In genomic region chr19:41330946-41331678, GRCh38 we compare ENCODE assay signal across 17 cellular contexts. TPM values are rescaled to one million over a fixed set of nuclear protein-coding genes. Genes with fewer than 3 reads are reported as not detected.
A peak's percentile ranks its signal among the peaks of the same experiment; 100 is the strongest.
DNase-seq lines count a peak whose midpoint lies in the region; ATAC-seq and TF ChIP-seq lines count a peak whose summit lies in the region.
"Had no signal": no experiment of that assay in that cellular context is flagged by ENCODE, and none has a peak within 500 bp of the region (broad histone marks: within the 10 kb centered on the region; RNA-seq: fewer than 3 reads in every experiment).

No MANE protein-coding gene starts in this region.

- no peaks in the 10 kb centered on the region for H3K9me3 ChIP-seq in BE2C
- H3K9me3 ChIP-seq: mucosa of descending colon, psoas muscle, testis had no signal

- H3K4me1 ChIP-seq in BE2C: peaks cover 23% of the 10 kb centered on the region

- DNase-seq in BE2C (peak; percentile 53), ELF-1 (ENCODE audit: low read depth, low spot score) (peak; percentile 51), memory B cell (ENCODE audit: low spot score in 2 of 2) (no peak), NCI-H1092 treated with DMSO at 0.1 percent for 48 hours (lab: John Stamatoyannopoulos, UW) (no peak)
- no peak for DNase-seq in activated T-helper 1 cell treated with anti-CD3 and anti-CD28 coated beads, Interleukin-12 subunit alpha, Interleukin-12 subunit beta, Interleukin-2, Interleukin-4 antibody, amounts not matched to agents 30 ng/mL and 10 ng/mL and 1 ng/mL, durations not matched to agents 14 hours and 24 hours and 36 hours (ENCODE audit: low spot score)
- no peak for DNase-seq in stimulated activated CD4-positive, alpha-beta T cell treated with anti-CD3 and anti-CD28 coated beads, Interleukin-2, amount 100 ng/mL, for 48 hours
- DNase-seq: activated naive CD4-positive, alpha-beta T cell treated with anti-CD3 and anti-CD28 coated beads for 36 hours; foreskin keratinocyte; mucosa of descending colon; NCI-H2171; stimulated activated CD4-positive, alpha-beta T cell treated with anti-CD3 and anti-CD28 coated beads, Interleukin-15, amount 100 ng/mL, for 24 hours; testis; WERI-Rb-1 had no signal

- ATAC-seq in memory B cell (ENCODE audit: low read depth) (no peak), GM18870 (IDR thresholded peaks at IDR 0.05; ENCODE audit: unreplicated experiment) (no peak), HG03045 (IDR thresholded peaks at IDR 0.05; ENCODE audit: unreplicated experiment) (no peak)
- ATAC-seq: foreskin keratinocyte, mucosa of descending colon had no signal

- peak overlapping the region; percentile 34 for H3K4me3 ChIP-seq in BE2C (ENCODE audit: low read depth, low read length)
- H3K4me3 ChIP-seq: mucosa of descending colon, psoas muscle, SK-N-MC, testis had no signal

- intact Hi-C loops in activated T-helper 1 cell treated with anti-CD3 and anti-CD28 coated beads, Interleukin-12 subunit alpha, Interleukin-12 subunit beta, Interleukin-2, Interleukin-4 antibody, amounts not matched to agents 30 ng/mL and 10 ng/mL and 1 ng/mL, durations not matched to agents 14 hours and 24 hours and 36 hours (cut with micrococcal nuclease): no loop called here

- TF ChIP-seq CTCF in BE2C (IDR thresholded peaks at IDR 0.05; ENCODE audit: low read depth, low read length): no peak

- H3K27me3 ChIP-seq in BE2C: no peaks in the 10 kb centered on the region
- H3K27me3 ChIP-seq: foreskin keratinocyte, testis had no signal

- H3K27me3 Mint-ChIP-seq in activated T-helper 1 cell treated with anti-CD3 and anti-CD28 coated beads, Interleukin-12 subunit alpha, Interleukin-12 subunit beta, Interleukin-2, Interleukin-4 antibody, amounts not matched to agents 30 ng/mL and 10 ng/mL and 1 ng/mL, durations not matched to agents 14 hours and 24 hours and 36 hours (ENCODE audit: insufficient read depth): no peaks in the 10 kb centered on the region
- H3K27me3 Mint-ChIP-seq in memory B cell: no peaks in the 10 kb centered on the region

- H3K27ac Mint-ChIP-seq in activated T-helper 1 cell treated with anti-CD3 and anti-CD28 coated beads, Interleukin-12 subunit alpha, Interleukin-12 subunit beta, Interleukin-2, Interleukin-4 antibody, amounts not matched to agents 30 ng/mL and 10 ng/mL and 1 ng/mL, durations not matched to agents 14 hours and 24 hours and 36 hours: peak overlapping the region; percentile 45
- H3K27ac Mint-ChIP-seq in memory B cell: peak overlapping the region; percentile 39

- H3K4me1 Mint-ChIP-seq in activated T-helper 1 cell treated with anti-CD3 and anti-CD28 coated beads, Interleukin-12 subunit alpha, Interleukin-12 subunit beta, Interleukin-2, Interleukin-4 antibody, amounts not matched to agents 30 ng/mL and 10 ng/mL and 1 ng/mL, durations not matched to agents 14 hours and 24 hours and 36 hours (ENCODE audit: low read depth): peaks cover 55% of the 10 kb centered on the region
- peaks cover 48% of the 10 kb centered on the region for H3K4me1 Mint-ChIP-seq in memory B cell

- peaks cover 3% of the 10 kb centered on the region; the same call in 1 of the 2 replicates for H3K36me3 ChIP-seq in BE2C
- H3K36me3 ChIP-seq: WERI-Rb-1 had no signal

- H3K4me3 Mint-ChIP-seq in activated T-helper 1 cell treated with anti-CD3 and anti-CD28 coated beads, Interleukin-12 subunit alpha, Interleukin-12 subunit beta, Interleukin-2, Interleukin-4 antibody, amounts not matched to agents 30 ng/mL and 10 ng/mL and 1 ng/mL, durations not matched to agents 14 hours and 24 hours and 36 hours: no peak overlapping the region
- peak overlapping the region; percentile 58 for H3K4me3 Mint-ChIP-seq in memory B cell
- H3K4me3 Mint-ChIP-seq: activated naive CD4-positive, alpha-beta T cell treated with anti-CD3 and anti-CD28 coated beads for 36 hours had no signal

- no peaks in the 10 kb centered on the region for H3K9me3 Mint-ChIP-seq in activated T-helper 1 cell treated with anti-CD3 and anti-CD28 coated beads, Interleukin-12 subunit alpha, Interleukin-12 subunit beta, Interleukin-2, Interleukin-4 antibody, amounts not matched to agents 30 ng/mL and 10 ng/mL and 1 ng/mL, durations not matched to agents 14 hours and 24 hours and 36 hours
- H3K9me3 Mint-ChIP-seq in memory B cell: no peaks in the 10 kb centered on the region
- H3K9me3 Mint-ChIP-seq: activated naive CD4-positive, alpha-beta T cell treated with anti-CD3 and anti-CD28 coated beads for 36 hours had no signal

- H3K36me3 Mint-ChIP-seq in activated T-helper 1 cell treated with anti-CD3 and anti-CD28 coated beads, Interleukin-12 subunit alpha, Interleukin-12 subunit beta, Interleukin-2, Interleukin-4 antibody, amounts not matched to agents 30 ng/mL and 10 ng/mL and 1 ng/mL, durations not matched to agents 14 hours and 24 hours and 36 hours (ENCODE audit: low read depth): peaks cover 49% of the 10 kb centered on the region
- peaks cover 22% of the 10 kb centered on the region for H3K36me3 Mint-ChIP-seq in memory B cell

RNA-seq across cellular contexts. Expression of gene CCDC97, which starts 21.1 kb away (rescaled TPM):
- 54.0 TPM for polyA plus RNA-seq in BE2C (2012; ENCODE audit: insufficient read depth, insufficient read length, low read depth)
- 35.3 and 36.1 TPM in 2 replicates for total RNA-seq in activated T-helper 1 cell treated with anti-CD3 and anti-CD28 coated beads, Interleukin-12 subunit alpha, Interleukin-12 subunit beta, Interleukin-2, Interleukin-4 antibody, amounts not matched to agents 30 ng/mL and 10 ng/mL and 1 ng/mL, durations not matched to agents 14 hours and 24 hours and 36 hours

RNA-seq across cellular contexts. Expression of gene TGFB1, which starts 22.6 kb away (rescaled TPM):
- polyA plus RNA-seq in BE2C (2012; ENCODE audit: insufficient read depth, insufficient read length, low read depth): 115 TPM
- total RNA-seq in activated T-helper 1 cell treated with anti-CD3 and anti-CD28 coated beads, Interleukin-12 subunit alpha, Interleukin-12 subunit beta, Interleukin-2, Interleukin-4 antibody, amounts not matched to agents 30 ng/mL and 10 ng/mL and 1 ng/mL, durations not matched to agents 14 hours and 24 hours and 36 hours: 108 and 112 TPM in 2 replicates

RNA-seq across cellular contexts. Expression of gene B9D2, which starts 32.8 kb away (rescaled TPM):
- polyA plus RNA-seq in BE2C (2012; ENCODE audit: insufficient read depth, insufficient read length, low read depth): 28.2 TPM
- total RNA-seq in activated T-helper 1 cell treated with anti-CD3 and anti-CD28 coated beads, Interleukin-12 subunit alpha, Interleukin-12 subunit beta, Interleukin-2, Interleukin-4 antibody, amounts not matched to agents 30 ng/mL and 10 ng/mL and 1 ng/mL, durations not matched to agents 14 hours and 24 hours and 36 hours: 4.4 and 4.5 TPM in 2 replicates

RNA-seq across cellular contexts. Expression of gene TMEM91, which starts 45.2 kb away (rescaled TPM):
- polyA plus RNA-seq in BE2C (2012; ENCODE audit: insufficient read depth, insufficient read length, low read depth): 3.7 TPM
- 2.8 and 2.9 TPM in 2 replicates for total RNA-seq in activated T-helper 1 cell treated with anti-CD3 and anti-CD28 coated beads, Interleukin-12 subunit alpha, Interleukin-12 subunit beta, Interleukin-2, Interleukin-4 antibody, amounts not matched to agents 30 ng/mL and 10 ng/mL and 1 ng/mL, durations not matched to agents 14 hours and 24 hours and 36 hours

Comparison
In these comparisons a context has a peak if more than half of its experiments do, and no peak if none do; other contexts are left out.
1. DNase-seq: peak in BE2C (single experiment) and ELF-1 (single experiment); none in activated T-helper 1 cell treated with anti-CD3 and anti-CD28 coated beads, Interleukin-12 subunit alpha, Interleukin-12 subunit beta, Interleukin-2, Interleukin-4 antibody, amounts not matched to agents 30 ng/mL and 10 ng/mL and 1 ng/mL, durations not matched to agents 14 hours and 24 hours and 36 hours (single experiment), memory B cell (0 of 2), NCI-H1092 treated with DMSO at 0.1 percent for 48 hours (single experiment) and stimulated activated CD4-positive, alpha-beta T cell treated with anti-CD3 and anti-CD28 coated beads, Interleukin-2, amount 100 ng/mL, for 48 hours (0 of 2).